8 cellular contexts compared by ENCODE assay signal in genomic region chr6:25277857-25278256, GRCh38. TPM values are rescaled to one million over a fixed set of nuclear protein-coding genes. Genes with fewer than 3 reads are reported as not detected.
DNase-seq lines count a peak whose midpoint lies in the region; ATAC-seq and TF ChIP-seq lines count a peak whose summit lies in the region.

No MANE protein-coding gene starts in this region.

- no peak for DNase-seq in CD4-positive, CD25-positive, alpha-beta regulatory T cell
- no peak for DNase-seq in mammary epithelial cell
- DNase-seq in naive thymus-derived CD4-positive, alpha-beta T cell, result no peak
- DNase-seq in stimulated activated CD4-positive, alpha-beta T cell treated with anti-CD3 and anti-CD28 coated beads, Interleukin-4, amount 100 ng/mL, for 24 hours, result no peak
- DNase-seq in ecto neural progenitor cell (ENCODE audit: low spot score), result no peak
- DNase-seq in AG08395 (ENCODE audit: low spot score), result no peak

- in situ Hi-C loops in mammary epithelial cell (cut with MboI; ENCODE audit: low sequenced_read_pairs in 2 of 2), result loop anchor here in 1 of 2 donors (5.0 kb wide), 1 partner anchor 214 kb away; no protein-coding TSS in a partner anchor

- CTCF ChIA-PET in mammary epithelial cell (lab: Charles Lee; ENCODE audit: low non-redundant PET), result interaction anchor here (1.7 kb wide), 1 partner anchor 212 kb away, joined by 61 read pairs; no protein-coding TSS in a partner anchor
- CTCF ChIA-PET in naive thymus-derived CD4-positive, alpha-beta T cell (lab: Charles Lee), result interaction anchor here (0.6 to 3.3 kb wide), 13 partner anchors 10 to 309 kb away, joined by 3 to 77 read pairs (median 6); no protein-coding TSS in a partner anchor

- WGBS in mammary epithelial cell (ENCODE audit: low coverage, missing lambda C conversion rate), result 92% methylated on average over 1 of the region's 1 CpG

- H4K20me1 ChIP-seq in mammary epithelial cell (ENCODE audit: insufficient read depth, low read length), result no peaks in the 10 kb centered on the region

- BruUV-seq in mammary epithelial cell (replicated peaks; lab: Mats Ljungman, UMichigan), result no TSS peak

- H3K27ac Mint-ChIP-seq in CD4-positive, CD25-positive, alpha-beta regulatory T cell, result peak overlapping the region in 2 of 3 donors; percentile 65 to 85
- H3K27ac Mint-ChIP-seq in naive thymus-derived CD4-positive, alpha-beta T cell, result peak overlapping the region in 7 of 9 donors; percentile 69 to 94 (median 89)

- H3K9me3 Mint-ChIP-seq in CD4-positive, CD25-positive, alpha-beta regulatory T cell, result peaks cover 0 to 2% (median 0%) of the 10 kb centered on the region in 7 donors
- H3K9me3 Mint-ChIP-seq in naive thymus-derived CD4-positive, alpha-beta T cell, result no peaks in the 10 kb centered on the region

- no peak for ATAC-seq in CD4-positive, CD25-positive, alpha-beta regulatory T cell (ENCODE audit: low read depth in 2 of 2)
- no peak for ATAC-seq in naive thymus-derived CD4-positive, alpha-beta T cell
- ATAC-seq in HG03045 (IDR thresholded peaks at IDR 0.05; ENCODE audit: unreplicated experiment), result no peak

- no peak overlapping the region for H3K4me3 ChIP-seq in CD4-positive, CD25-positive, alpha-beta regulatory T cell (ENCODE audit: low read depth, low read length)
- H3K4me3 ChIP-seq in HUES6 (ENCODE audit: low read depth, low read length), result peak overlapping the region; percentile 92
- peak overlapping the region in 1 of 3 experiments; percentile 92 for H3K4me3 ChIP-seq in mammary epithelial cell (replicated peaks in 1 of 3; ENCODE audit: insufficient read depth in 1 of 3, low read depth in 2 of 3, low read length in 3 of 3)
- no peak overlapping the region for H3K4me3 ChIP-seq in naive thymus-derived CD4-positive, alpha-beta T cell (ENCODE audit: low read length)

- no peak overlapping the region for H3K27ac ChIP-seq in CD4-positive, CD25-positive, alpha-beta regulatory T cell (ENCODE audit: insufficient read depth, low read length, poor library complexity, severe bottlenecking)
- no peak overlapping the region for H3K27ac ChIP-seq in HUES6 (ENCODE audit: low read depth, low read length)
- peak overlapping the region; percentile 86 for H3K27ac ChIP-seq in mammary epithelial cell (ENCODE audit: insufficient read depth, low read depth, low read length)
- H3K27ac ChIP-seq in naive thymus-derived CD4-positive, alpha-beta T cell (ENCODE audit: low read depth, low read length), result no peak overlapping the region

- dilution Hi-C loops in mammary epithelial cell (cut with HindIII; ENCODE audit: low sequenced_read_pairs), result no loop called here

- peaks cover 18% of the 10 kb centered on the region for H3K4me1 ChIP-seq in CD4-positive, CD25-positive, alpha-beta regulatory T cell (ENCODE audit: control insufficient read depth, insufficient read depth, low read length, poor library complexity, severe bottlenecking)
- H3K4me1 ChIP-seq in HUES6 (ENCODE audit: control insufficient read depth, insufficient read depth, low read length) (peaks cover 12% of the 10 kb centered on the region), mammary epithelial cell (ENCODE audit: insufficient read depth, low read length) (peaks cover 17% of the 10 kb centered on the region)
- H3K4me1 ChIP-seq in naive thymus-derived CD4-positive, alpha-beta T cell (ENCODE audit: control insufficient read depth in 2 of 2, insufficient read depth in 2 of 2, low read length in 2 of 2), result peaks cover 14 to 15% of the 10 kb centered on the region in 2 donors

- peaks cover 35% of the 10 kb centered on the region for H3K27me3 Mint-ChIP-seq in CD4-positive, CD25-positive, alpha-beta regulatory T cell
- H3K27me3 Mint-ChIP-seq in naive thymus-derived CD4-positive, alpha-beta T cell, result peaks cover 4 to 24% (median 14%) of the 10 kb centered on the region in 5 donors

- H3K9ac ChIP-seq in HUES6 (ENCODE audit: low read length), result no peak overlapping the region
- H3K9ac ChIP-seq in mammary epithelial cell (ENCODE audit: insufficient read depth, low read length), result peak overlapping the region; percentile 62

- POLR2A ChIA-PET in naive thymus-derived CD4-positive, alpha-beta T cell (lab: Charles Lee), result interaction anchor here (0.7 to 3.1 kb wide), 4 partner anchors 9 to 311 kb away, joined by 3 to 22 read pairs (median 4); no protein-coding TSS in a partner anchor

- H3K4me2 ChIP-seq in mammary epithelial cell (ENCODE audit: insufficient read depth, low read depth, low read length), result peak overlapping the region; percentile 67

- peaks cover 7% of the 10 kb centered on the region for H3K27me3 ChIP-seq in CD4-positive, CD25-positive, alpha-beta regulatory T cell (ENCODE audit: control insufficient read depth, insufficient read depth, low read length)
- H3K27me3 ChIP-seq in HUES6 (ENCODE audit: control insufficient read depth, insufficient read depth, low read length) (no peaks in the 10 kb centered on the region), mammary epithelial cell (ENCODE audit: insufficient read depth, low read length) (no peaks in the 10 kb centered on the region)
- H3K27me3 ChIP-seq in naive thymus-derived CD4-positive, alpha-beta T cell (ENCODE audit: control insufficient read depth in 2 of 2, insufficient read depth in 2 of 2, low read length in 2 of 2), result no peaks in the 10 kb centered on the region

- H2AFZ ChIP-seq in mammary epithelial cell (ENCODE audit: low read depth, low read length), result peak overlapping the region; percentile 87

- peak overlapping the region; percentile 64 to 95 (median 90) for H3K4me3 Mint-ChIP-seq in CD4-positive, CD25-positive, alpha-beta regulatory T cell
- peak overlapping the region; percentile 78 to 98 (median 93) for H3K4me3 Mint-ChIP-seq in naive thymus-derived CD4-positive, alpha-beta T cell

- no peaks in the 10 kb centered on the region for H3K36me3 ChIP-seq in CD4-positive, CD25-positive, alpha-beta regulatory T cell (ENCODE audit: control insufficient read depth, insufficient read depth, low read length)
- H3K36me3 ChIP-seq in HUES6 (ENCODE audit: control insufficient read depth, insufficient read depth, low read length) (no peaks in the 10 kb centered on the region), mammary epithelial cell (ENCODE audit: insufficient read depth, low read length) (no peaks in the 10 kb centered on the region)
- peaks cover 0 to 4% (median 0%) of the 10 kb centered on the region in 3 experiments for H3K36me3 ChIP-seq in naive thymus-derived CD4-positive, alpha-beta T cell (ENCODE audit: control insufficient read depth in 2 of 3, insufficient read depth in 3 of 3, low read length in 3 of 3)

- no peaks in the 10 kb centered on the region for H3K36me3 Mint-ChIP-seq in CD4-positive, CD25-positive, alpha-beta regulatory T cell
- peaks cover 0 to 1% (median 0%) of the 10 kb centered on the region in 5 donors for H3K36me3 Mint-ChIP-seq in naive thymus-derived CD4-positive, alpha-beta T cell

- no peak for TF ChIP-seq CTCF in mammary epithelial cell (conservative IDR thresholded peaks at IDR 0.05 in 1 of 2, IDR thresholded peaks at IDR 0.05 in 1 of 2; ENCODE audit: extremely low read depth in 1 of 2, insufficient read depth in 1 of 2, low read depth in 1 of 2, low read length in 2 of 2)

- no peaks in the 10 kb centered on the region for H3K9me3 ChIP-seq in CD4-positive, CD25-positive, alpha-beta regulatory T cell (ENCODE audit: control insufficient read depth in 2 of 2, low read length in 2 of 2)
- H3K9me3 ChIP-seq in HUES6 (ENCODE audit: control insufficient read depth, insufficient read depth, low read depth, low read length) (no peaks in the 10 kb centered on the region), mammary epithelial cell (replicated peaks; ENCODE audit: insufficient read depth, low read length) (no peaks in the 10 kb centered on the region)
- H3K9me3 ChIP-seq in naive thymus-derived CD4-positive, alpha-beta T cell (ENCODE audit: control insufficient read depth in 2 of 3, low read length in 3 of 3), result no peaks in the 10 kb centered on the region

- intact Hi-C loops in mammary epithelial cell (cut with micrococcal nuclease), result loop anchor here (1.0 to 5.0 kb wide), 3 partner anchors 83 to 664 kb away; no protein-coding TSS in a partner anchor
- intact Hi-C loops in naive thymus-derived CD4-positive, alpha-beta T cell (cut with micrococcal nuclease), result loop anchor here (1.0 to 5.0 kb wide), 6 partner anchors 127 to 684 kb away; partner anchors contain the start of gene TRIM38 (in 1 of the 2)

- H3K4me1 Mint-ChIP-seq in CD4-positive, CD25-positive, alpha-beta regulatory T cell, result peaks cover 4 to 25% (median 14%) of the 10 kb centered on the region in 4 donors
- H3K4me1 Mint-ChIP-seq in naive thymus-derived CD4-positive, alpha-beta T cell, result peaks cover 15 to 51% (median 37%) of the 10 kb centered on the region in 7 donors

- H3K79me2 ChIP-seq in mammary epithelial cell (ENCODE audit: insufficient read depth, low read length), result peaks cover 34% of the 10 kb centered on the region

RNA-seq across cellular contexts. Expression of gene CARMIL1, which starts 1.3 kb away (rescaled TPM):
- 3.0 TPM for total RNA-seq in CD4-positive, CD25-positive, alpha-beta regulatory T cell
- polyA plus RNA-seq in CD4-positive, CD25-positive, alpha-beta regulatory T cell, result 1 to 10 TPM in 1 of 4 donors, under 1 TPM in 3; 0.36 to 1.8 (median 0.45) TPM
- 10 to 100 TPM; 34.7 to 58.2 TPM for total RNA-seq in mammary epithelial cell
- polyA plus RNA-seq in mammary epithelial cell, result 10.1 TPM
- 56.7 TPM for polyA minus RNA-seq in mammary epithelial cell
- 10 to 100 TPM in 3 of 5 experiments, 1 to 10 TPM in 2; 3.3 to 12.8 (median 10.4) TPM for total RNA-seq in naive thymus-derived CD4-positive, alpha-beta T cell
- 1 to 10 TPM; 2.2 to 3.4 TPM for polyA plus RNA-seq in naive thymus-derived CD4-positive, alpha-beta T cell
